In genomic region chr5:136781464-136781863, GRCh38 we compare ENCODE assay signal across 21 cellular contexts.
A peak's percentile ranks its signal among the peaks of the same experiment; 100 is the strongest.
DNase-seq lines count a peak whose midpoint lies in the region; ATAC-seq and TF ChIP-seq lines count a peak whose summit lies in the region.
"Had no signal": no experiment of that assay in that cellular context is flagged by ENCODE, and none has a peak within 500 bp of the region (broad histone marks: within the 10 kb centered on the region; RNA-seq: fewer than 3 reads in every experiment).

No MANE protein-coding gene starts in this region.

- no peak overlapping the region for H3K9ac ChIP-seq in Karpas-422 (ENCODE audit: low read length)

- DNase-seq in ELR (ENCODE audit: low read depth) (peak; percentile 56), SJSA1 (ENCODE audit: low read depth in 1 of 2, low spot score in 2 of 2) (peak in 1 of 2 experiments; percentile 79), fibroblast of pulmonary artery (ENCODE audit: low read depth) (peak; percentile 36), stromal cell of bone marrow (ENCODE audit: low read depth) (peak; percentile 32), GM13976 (ENCODE audit: low spot score) (no peak), Karpas-422 (no peak)
- DNase-seq: activated CD4-positive, alpha-beta T cell treated with anti-CD3 and anti-CD28 coated beads, Interleukin-2, amount 10 ng/mL, durations not matched to agents 24 days and 14 days; activated naive CD8-positive, alpha-beta T cell treated with anti-CD3 and anti-CD28 coated beads for 36 hours; DMS 273 treated with DMSO at 0.1 percent for 48 hours; glutamatergic neuron; mucosa of descending colon; NCI-H187 treated with DMSO at 0.1 percent for 48 hours; stimulated activated CD4-positive, alpha-beta T cell treated with anti-CD3 and anti-CD28 coated beads, Interleukin-15, amount 100 ng/mL, for 24 hours; stimulated activated naive CD4-positive, alpha-beta T cell; SW 1271; tibial artery had no signal

- no peaks in the 10 kb centered on the region for H3K79me2 ChIP-seq in Karpas-422 (ENCODE audit: low read length)

- H3K9me3 ChIP-seq in SJSA1 (replicated peaks) (no peaks in the 10 kb centered on the region), Karpas-422 (ENCODE audit: low read length) (no peaks in the 10 kb centered on the region)
- H3K9me3 ChIP-seq: mucosa of descending colon, tibial artery had no signal

- H3K9me2 ChIP-seq in Karpas-422 (replicated peaks; ENCODE audit: insufficient read depth, low read length), result no peaks in the 10 kb centered on the region

- ATAC-seq in HG02759 (IDR thresholded peaks at IDR 0.05; ENCODE audit: unreplicated experiment), result no peak
- ATAC-seq: activated T-helper 17 cell treated with anti-CD3 and anti-CD28 coated beads, Interleukin-2, amount 50 U/mL, for 72 hours; left lobe of liver; mucosa of descending colon had no signal

- H3K27ac ChIP-seq in SJSA1, result peak overlapping the region; percentile 75
- H3K27ac ChIP-seq in Karpas-422 (ENCODE audit: low read length), result no peak overlapping the region
- H3K27ac ChIP-seq: C4-2B, cardiac muscle cell, tibial artery had no signal

- no peak overlapping the region for H2AFZ ChIP-seq in Karpas-422 (ENCODE audit: low read length)

- in situ Hi-C loops in GM13976 (cut with MboI; ENCODE audit: low sequenced_read_pairs, unreplicated experiment), result no loop called here

- H3K36me3 ChIP-seq in SJSA1 (no peaks in the 10 kb centered on the region), Karpas-422 (ENCODE audit: insufficient read depth, low read length) (no peaks in the 10 kb centered on the region)
- H3K36me3 ChIP-seq: cardiac muscle cell, tibial artery had no signal

- no peak overlapping the region for H3K4me2 ChIP-seq in Karpas-422 (ENCODE audit: low read depth, low read length, poor library complexity, severe bottlenecking)

- H4K20me1 ChIP-seq in Karpas-422 (ENCODE audit: insufficient read depth, low read depth, low read length), result no peaks in the 10 kb centered on the region

- H3K4me1 ChIP-seq in SJSA1 (replicated peaks) (peaks cover 31% of the 10 kb centered on the region), Karpas-422 (ENCODE audit: low read length) (no peaks in the 10 kb centered on the region)
- H3K4me1 ChIP-seq: tibial artery had no signal

- H3K27me3 ChIP-seq in SJSA1 (replicated peaks), result no peaks in the 10 kb centered on the region
- no peaks in the 10 kb centered on the region for H3K27me3 ChIP-seq in Karpas-422 (ENCODE audit: low read length)
- H3K27me3 ChIP-seq: cardiac muscle cell, tibial artery had no signal

- TF ChIP-seq CTCF in fibroblast of pulmonary artery (IDR thresholded peaks at IDR 0.05; ENCODE audit: low read length, missing control alignments) (no peak), GM13976 (IDR thresholded peaks at IDR 0.05; ENCODE audit: borderline replicate concordance, control extremely low read depth, extremely low read depth, insufficient read depth, missing control alignments) (no peak)

- H3K4me3 ChIP-seq in SJSA1 (no peak overlapping the region), fibroblast of pulmonary artery (replicated peaks; ENCODE audit: low read depth, low read length) (no peak overlapping the region), Karpas-422 (ENCODE audit: low read length) (no peak overlapping the region)
- H3K4me3 ChIP-seq: cardiac muscle cell, mucosa of descending colon, tibial artery had no signal

Comparison
In these comparisons a context has a peak if more than half of its experiments do, and no peak if none do; other contexts are left out.
1. DNase-seq: peak in ELR (single experiment), fibroblast of pulmonary artery (single experiment) and stromal cell of bone marrow (single experiment); none in GM13976 (single experiment) and Karpas-422 (single experiment).